In genomic region chr19:632228-633067, GRCh38 we compare ENCODE assay signal across 1 cellular context.
TF ChIP-seq lines count a peak whose summit lies in the region.

No MANE protein-coding gene starts in this region.

TF ChIP-seq in WTC11, 78 proteins besides CTCF, POLR2A, EP300 and RAD21 (continued from another document):
- no peak for TF ChIP-seq HMGA2 (CRISPR knock-in tag; IDR thresholded peaks at IDR 0.05)
- TF ChIP-seq HMGXB4 (CRISPR knock-in tag; IDR thresholded peaks at IDR 0.05): peak; percentile 62; the same call in 1 of the 2 replicates
- no peak for TF ChIP-seq TEAD4 (CRISPR knock-in tag; IDR thresholded peaks at IDR 0.05)
